ENCODE assay signal across 8 cellular contexts in the genomic region with DNA sequence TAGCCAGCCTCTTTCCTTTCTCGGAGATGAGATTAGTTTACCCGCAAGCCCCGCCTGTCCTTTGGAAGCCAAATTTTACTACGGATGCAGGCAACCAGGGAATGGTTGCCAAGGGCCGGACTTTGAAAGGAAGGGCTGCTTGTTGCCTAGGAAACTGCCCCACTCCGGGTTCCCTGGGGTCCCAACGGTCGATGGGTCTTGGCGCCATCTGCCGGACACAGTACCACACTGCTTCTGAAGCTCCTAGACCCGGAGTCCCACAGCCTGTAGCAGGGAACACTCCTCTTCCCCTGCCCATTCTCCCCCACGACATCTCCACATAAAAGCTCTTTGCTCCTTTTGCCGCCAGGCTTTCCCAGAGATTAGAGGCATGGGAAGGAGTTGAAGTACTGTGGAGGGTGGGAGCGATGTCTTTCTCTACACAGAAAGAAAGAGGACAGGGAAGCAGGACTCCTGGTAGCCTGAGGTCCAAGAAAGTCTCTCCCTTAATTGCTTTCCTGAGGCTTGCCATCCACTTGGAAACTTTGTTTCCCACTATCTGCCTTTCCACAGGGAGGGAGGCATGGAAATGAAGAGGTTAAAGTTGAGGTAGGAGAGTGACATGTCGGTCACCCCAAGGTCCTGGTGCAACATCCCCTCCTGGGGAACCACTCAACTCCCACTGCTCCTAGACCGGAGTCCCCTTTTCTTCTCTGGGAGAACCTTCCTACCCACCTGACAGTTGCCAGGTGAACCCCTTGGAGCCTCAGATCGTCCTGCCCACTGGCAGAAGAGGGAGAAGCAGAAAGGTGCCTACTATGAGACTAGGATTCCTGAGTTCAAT. TPM values are rescaled to one million over a fixed set of nuclear protein-coding genes. Genes with fewer than 3 reads are reported as not detected.
DNase-seq lines count a peak whose midpoint lies in the region; ATAC-seq and TF ChIP-seq lines count a peak whose summit lies in the region.

No MANE protein-coding gene starts in this region.

- H3K27me3 Mint-ChIP-seq in endodermal cell (ENCODE audit: insufficient read depth), result peaks cover 55% of the 10 kb centered on the region

- H3K9ac ChIP-seq in endodermal cell (ENCODE audit: extremely low read depth, low read length, poor library complexity, severe bottlenecking), result no peak overlapping the region

- H3K27ac Mint-ChIP-seq in endodermal cell, result no peak overlapping the region

- no peaks in the 10 kb centered on the region for H3K4me1 Mint-ChIP-seq in endodermal cell

- no peaks in the 10 kb centered on the region for H3K9me3 Mint-ChIP-seq in endodermal cell

- H3K4me1 ChIP-seq in endodermal cell (ENCODE audit: control insufficient read depth, insufficient read depth, low read length), result no peaks in the 10 kb centered on the region
- H3K4me1 ChIP-seq in mucosa of descending colon (ENCODE audit: low read depth), result no peaks in the 10 kb centered on the region

- 0 to 15% methylated on average over 1 to 16 of the region's 17 CpGs for WGBS in endodermal cell (ENCODE audit: insufficient coverage in 1 of 2, insufficient read length in 1 of 2), 2 experiments

- no peak overlapping the region for H3K27ac ChIP-seq in endodermal cell (ENCODE audit: low read depth, low read length)

- no peak overlapping the region for H3K4me3 Mint-ChIP-seq in endodermal cell

- peak; percentile 85 for TF ChIP-seq CTCF in GM13976 (IDR thresholded peaks at IDR 0.05; ENCODE audit: borderline replicate concordance, control extremely low read depth, extremely low read depth, insufficient read depth, missing control alignments)
- TF ChIP-seq CTCF in endodermal cell (conservative IDR thresholded peaks at IDR 0.05), result peak; percentile 90
- peak; percentile 75 for TF ChIP-seq CTCF in mucosa of descending colon (IDR thresholded peaks at IDR 0.05)

- DNase-seq in A172 (ENCODE audit: low spot score) (peak; percentile 48), GM13976 (ENCODE audit: low spot score) (peak; percentile 90), NCI-H69 (lab: John Stamatoyannopoulos, UW) (peak; percentile 87), endodermal cell (peak; percentile 97), mucosa of descending colon (peak in 2 of 3 donors; percentile 77)
- peak; percentile 27 to 42 for DNase-seq in activated CD8-positive, alpha-beta memory T cell treated with anti-CD3 and anti-CD28 coated beads for 1 hour (ENCODE audit: extremely low read depth in 1 of 2, low read depth in 1 of 2)
- DNase-seq in stimulated activated CD8-positive, alpha-beta memory T cell treated with anti-CD3 and anti-CD28 coated beads, Interleukin-7, amount 100 ng/mL, for 24 hours (ENCODE audit: low read depth), result peak; percentile 48

- in situ Hi-C loops in GM13976 (cut with MboI; ENCODE audit: low sequenced_read_pairs, unreplicated experiment), result no loop called here

- peaks cover 23% of the 10 kb centered on the region for H3K27me3 ChIP-seq in endodermal cell (ENCODE audit: control insufficient read depth, insufficient read depth, low read length, poor library complexity, severe bottlenecking)

- intact Hi-C loops in mucosa of descending colon (cut with DNase I, micrococcal nuclease), result loop anchor here in 1 of 2 donors (5.0 kb wide), 1 partner anchor 36 kb away; no protein-coding TSS in a partner anchor

- H3K4me3 ChIP-seq in endodermal cell (ENCODE audit: low read length) (no peak overlapping the region), mucosa of descending colon (no peak overlapping the region)

- no peaks in the 10 kb centered on the region for H3K36me3 ChIP-seq in endodermal cell (ENCODE audit: control insufficient read depth, insufficient read depth, low read length)
- H3K36me3 ChIP-seq in mucosa of descending colon (ENCODE audit: low read depth), result no peaks in the 10 kb centered on the region

- H3K36me3 Mint-ChIP-seq in endodermal cell (ENCODE audit: low read depth), result no peaks in the 10 kb centered on the region

- ATAC-seq in HG03139 (IDR thresholded peaks at IDR 0.05; ENCODE audit: unreplicated experiment) (peak; percentile 73), mucosa of descending colon (peak; percentile 85)

- H3K9me3 ChIP-seq in endodermal cell (ENCODE audit: control insufficient read depth, low read length) (no peaks in the 10 kb centered on the region), mucosa of descending colon (no peaks in the 10 kb centered on the region)

RNA-seq across cellular contexts. Expression of gene IMPDH1, which starts 21.9 kb away (rescaled TPM):
- total RNA-seq in A172 (2014; rRNA removed; shearing (Covaris generic)), result 77.8 and 78.1 TPM in 2 replicates
- total RNA-seq in endodermal cell (10 to 100 TPM; 13.4 to 16.5 TPM), mucosa of descending colon (10 to 100 TPM; 21.3 to 37.0 (median 35.5) TPM)
- polyA plus RNA-seq in endodermal cell (2013, experiment 1 of 2), result 29.3 TPM
- polyA plus RNA-seq in endodermal cell (2013, experiment 2 of 2), result 25.0 TPM

RNA-seq across cellular contexts. Expression of gene PRRT4, which starts 26.4 kb away (rescaled TPM):
- total RNA-seq in A172 (2014; rRNA removed; shearing (Covaris generic)), result 0.10 and 1.6 TPM in 2 replicates
- total RNA-seq in endodermal cell (under 1 TPM in 1 of 2 donors, not detected in 1; 0.18 TPM), mucosa of descending colon (1 to 10 TPM in 1 of 3 donors, under 1 TPM in 1, not detected in 1; 0.43 to 3.1 TPM)
- 0.93 TPM for polyA plus RNA-seq in endodermal cell (2013, experiment 1 of 2)
- 0.79 TPM for polyA plus RNA-seq in endodermal cell (2013, experiment 2 of 2)

RNA-seq across cellular contexts. Expression of gene RBM28, which starts 44.2 kb away (rescaled TPM):
- total RNA-seq in A172 (2014; rRNA removed; shearing (Covaris generic)), result 15.8 and 19.3 TPM in 2 replicates
- total RNA-seq in endodermal cell (10 to 100 TPM; 60.1 to 60.9 TPM), mucosa of descending colon (10 to 100 TPM; 23.6 to 34.3 (median 27.1) TPM)
- polyA plus RNA-seq in endodermal cell (2013, experiment 1 of 2), result 45.1 TPM
- 37.1 TPM for polyA plus RNA-seq in endodermal cell (2013, experiment 2 of 2)

Comparison
In these comparisons a context has a peak if more than half of its experiments do, and no peak if none do; other contexts are left out.
1. DNase-seq: peak in every context shown above with its lines; median percentile 97 in endodermal cell; 90 in GM13976; 87 in NCI-H69; 77 in mucosa of descending colon; 48 in A172; 48 in stimulated activated CD8-positive, alpha-beta memory T cell treated with anti-CD3 and anti-CD28 coated beads, Interleukin-7, amount 100 ng/mL, for 24 hours; 34 in activated CD8-positive, alpha-beta memory T cell treated with anti-CD3 and anti-CD28 coated beads for 1 hour.